In genomic region chr1:31910933-31911332, GRCh38 we compare ENCODE assay signal across 1 cellular context.
TF ChIP-seq lines count a peak whose summit lies in the region.

No MANE protein-coding gene starts in this region.

TF ChIP-seq in HepG2, 621 proteins besides CTCF, POLR2A, EP300 and RAD21 (continued from another document):
- TF ChIP-seq, protein P1, sequence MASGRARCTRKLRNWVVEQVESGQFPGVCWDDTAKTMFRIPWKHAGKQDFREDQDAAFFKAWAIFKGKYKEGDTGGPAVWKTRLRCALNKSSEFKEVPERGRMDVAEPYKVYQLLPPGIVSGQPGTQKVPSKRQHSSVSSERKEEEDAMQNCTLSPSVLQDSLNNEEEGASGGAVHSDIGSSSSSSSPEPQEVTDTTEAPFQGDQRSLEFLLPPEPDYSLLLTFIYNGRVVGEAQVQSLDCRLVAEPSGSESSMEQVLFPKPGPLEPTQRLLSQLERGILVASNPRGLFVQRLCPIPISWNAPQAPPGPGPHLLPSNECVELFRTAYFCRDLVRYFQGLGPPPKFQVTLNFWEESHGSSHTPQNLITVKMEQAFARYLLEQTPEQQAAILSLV (CRISPR knock-in tag; IDR thresholded peaks at IDR 0.05; ENCODE audit: borderline replicate concordance), result no peak
